Comparison of ENCODE assay signal across 23 cellular contexts in genomic region chr4:8694651-8695151, GRCh38.
DNase-seq lines count a peak whose midpoint lies in the region; ATAC-seq, FAIRE-seq and TF ChIP-seq lines count a peak whose summit lies in the region.
"Had no signal": no experiment of that assay in that cellular context is flagged by ENCODE, and none has a peak within 500 bp of the region (broad histone marks: within the 10 kb centered on the region; RNA-seq: fewer than 3 reads in every experiment).

No MANE protein-coding gene starts in this region.

- H2BK20ac ChIP-seq in H1 (ENCODE audit: low read length), result no peak overlapping the region

- no peak overlapping the region for H3K23ac ChIP-seq in H1 (ENCODE audit: insufficient read length)

- H3K4me3 ChIP-seq in H1 (ENCODE audit: extremely low read depth in 1 of 4, insufficient read depth in 2 of 4, low read depth in 3 of 4, low read length in 4 of 4) (no peak overlapping the region), gastroesophageal sphincter (no peak overlapping the region)
- H3K4me3 ChIP-seq: A549, BLaER1 had no signal

- H3K27ac ChIP-seq in H1 (ENCODE audit: low read depth, low read length) (no peak overlapping the region), gastroesophageal sphincter (no peak overlapping the region)
- H3K27ac ChIP-seq: A549, BLaER1 had no signal

- H2BK5ac ChIP-seq in H1 (ENCODE audit: low read depth, low read length), result no peak overlapping the region

- WGBS in H1 (ENCODE audit: extremely low coverage in 1 of 2, insufficient coverage in 1 of 2, insufficient read length in 1 of 2, insufficient replicate concordance in 2 of 2, low coverage in 1 of 2, low lambda C conversion rate in 2 of 2, missing lambda C conversion rate in 1 of 2), 2 experiments, result 78% methylated on average over 10 of the region's 10 CpGs; no CpG with 5 or more reads in 1 of the 2 experiments
- 0 to 30% methylated on average over 1 to 2 of the region's 10 CpGs for WGBS in gastroesophageal sphincter (ENCODE audit: low coverage in 1 of 2), 2 donors

- no peak overlapping the region for H3K18ac ChIP-seq in H1 (ENCODE audit: extremely low read depth, low read length)

- no peak for TF ChIP-seq RAD21 in H1 (IDR thresholded peaks at IDR 0.05 in 1 of 2, conservative IDR thresholded peaks at IDR 0.05 in 1 of 2; ENCODE audit: low read depth in 2 of 2, low read length in 2 of 2)

- TF ChIP-seq EP300 in H1 (IDR thresholded peaks at IDR 0.05; ENCODE audit: borderline replicate concordance in 1 of 2, low read depth in 2 of 2, low read length in 2 of 2) (no peak), gastroesophageal sphincter (IDR thresholded peaks at IDR 0.05) (no peak)

- TF ChIP-seq POLR2A in H1 (IDR thresholded peaks at IDR 0.05; ENCODE audit: control extremely low read depth in 1 of 2, low read depth in 2 of 2, low read length in 2 of 2) (no peak), gastroesophageal sphincter (IDR thresholded peaks at IDR 0.05) (no peak)

- H4K91ac ChIP-seq in H1 (replicated peaks; ENCODE audit: insufficient read length, low read length), result no peak overlapping the region

- H2BK12ac ChIP-seq in H1 (ENCODE audit: low read depth, low read length), result no peak overlapping the region

- H3K23me2 ChIP-seq in H1 (ENCODE audit: low read depth, low read length), result no peaks in the 10 kb centered on the region

- no peaks in the 10 kb centered on the region for H3K79me1 ChIP-seq in H1 (ENCODE audit: low read depth, low read length)

- no peak for TF ChIP-seq CTCF in H1 (IDR thresholded peaks at IDR 0.05; ENCODE audit: control extremely low read depth in 1 of 3, insufficient read depth in 1 of 3, low read depth in 1 of 3, low read length in 3 of 3)
- TF ChIP-seq CTCF in gastroesophageal sphincter (IDR thresholded peaks at IDR 0.05), result no peak

- ATAC-seq in left ventricle myocardium superior, result no peak
- ATAC-seq in GM18858 (IDR thresholded peaks at IDR 0.05; ENCODE audit: unreplicated experiment), result no peak
- ATAC-seq in gastroesophageal sphincter, result no peak
- ATAC-seq: A549; CD8-positive, alpha-beta T cell had no signal

- CTCF ChIA-PET in H1 (lab: Charles Lee; ENCODE audit: partially characterized antibody), result interaction anchor here (1.5 kb wide), 1 partner anchor 12 kb away, joined by 4 read pairs; no protein-coding TSS in a partner anchor

- H3K4me2 ChIP-seq in H1 (ENCODE audit: insufficient read depth in 1 of 2, low read depth in 2 of 2, low read length in 2 of 2), result no peak overlapping the region
- H3K4me2 ChIP-seq: A549, BLaER1 had no signal

- H2BK120ac ChIP-seq in H1 (replicated peaks; ENCODE audit: low read depth, low read length), result no peak overlapping the region

- H3K56ac ChIP-seq in H1 (replicated peaks; ENCODE audit: insufficient read length, low read depth, low read length), result no peak overlapping the region

- H3K9me3 ChIP-seq in H1 (ENCODE audit: insufficient read depth in 2 of 2, low read depth in 1 of 2, low read length in 1 of 2), result no peaks in the 10 kb centered on the region; a peak in 1 of 4 replicates
- H3K9me3 ChIP-seq in gastroesophageal sphincter, result peaks cover 0 to 26% (median 0%) of the 10 kb centered on the region in 3 donors
- H3K9me3 ChIP-seq: A549, BLaER1 had no signal

- DNase-seq in cardiac septum (ENCODE audit: low spot score) (peak; percentile 51), left ventricle myocardium superior (no peak), H1 (ENCODE audit: low read depth in 1 of 2, low spot score in 2 of 2) (peak in 1 of 2 experiments; percentile 43), posterior vena cava (ENCODE audit: low spot score) (peak; percentile 62)
- DNase-seq in activated T-cell treated with anti-CD3 and anti-CD28 coated beads, Interleukin-2, amount 50 U/mL, for 1 hour, result no peak
- DNase-seq: DMS79, Karpas-422, NCI-H1417 treated with DMSO at 0.1 percent for 48 hours, NCI-H187 treated with DMSO at 0.1 percent for 48 hours, NCI-H226, NCI-H524, NCI-H82, OCI-M1, SHP77 had no signal

- H3K4ac ChIP-seq in H1 (replicated peaks; ENCODE audit: insufficient read length, low read depth, low read length), result no peak overlapping the region

- H3K9ac ChIP-seq in H1 (replicated peaks in 1 of 4; ENCODE audit: extremely low read depth in 1 of 4, low read depth in 3 of 4, low read length in 3 of 4), result no peak overlapping the region
- H3K9ac ChIP-seq: BLaER1 had no signal

- H3K79me2 ChIP-seq in H1 (ENCODE audit: control insufficient read depth in 1 of 2, insufficient read depth in 2 of 2, low read length in 2 of 2), result no peaks in the 10 kb centered on the region

- H3K27me3 ChIP-seq in H1 (replicated peaks in 1 of 4; ENCODE audit: control insufficient read depth in 3 of 4, extremely low read depth in 1 of 4, insufficient read depth in 3 of 4, low read length in 3 of 4) (peaks cover 0 to 5% (median 2%) of the 10 kb centered on the region in 4 experiments; a peak in 2 of 7 replicates), gastroesophageal sphincter (peaks cover 75% of the 10 kb centered on the region)
- H3K27me3 ChIP-seq: BLaER1 had no signal

- H4K20me1 ChIP-seq in H1 (replicated peaks in 1 of 2; ENCODE audit: control insufficient read depth in 1 of 2, insufficient read depth in 2 of 2, low read length in 2 of 2), result no peaks in the 10 kb centered on the region
- H4K20me1 ChIP-seq: BLaER1 had no signal

- FAIRE-seq in H1 (lab: Jason Lieb, UNC), result no peak
- FAIRE-seq: A549, GM12892, GM18507, H54, HTR-8/SVneo had no signal

- no peaks in the 10 kb centered on the region for H3K36me3 ChIP-seq in H1 (ENCODE audit: control insufficient read depth in 2 of 4, insufficient read depth in 4 of 4, low read length in 3 of 4)
- no peaks in the 10 kb centered on the region for H3K36me3 ChIP-seq in gastroesophageal sphincter
- H3K36me3 ChIP-seq: BLaER1 had no signal

- H3K4me1 ChIP-seq in H1 (replicated peaks in 1 of 4; ENCODE audit: control insufficient read depth in 3 of 4, insufficient read depth in 4 of 4, low read length in 3 of 4) (peaks cover 0 to 3% (median 0%) of the 10 kb centered on the region in 4 experiments; a peak in 1 of 7 replicates), gastroesophageal sphincter (no peaks in the 10 kb centered on the region)
- H3K4me1 ChIP-seq: A549, BLaER1 had no signal

- H4K5ac ChIP-seq in H1 (ENCODE audit: insufficient read length, low read depth, low read length), result no peak overlapping the region

- no peak overlapping the region for H2AFZ ChIP-seq in H1 (ENCODE audit: low read length)

- POLR2A ChIA-PET in H1 (lab: Charles Lee; ENCODE audit: partially characterized antibody), result no interaction called here

- peak overlapping the region; percentile 49 for H3K14ac ChIP-seq in H1 (ENCODE audit: insufficient read length)

- no peak overlapping the region for H2BK15ac ChIP-seq in H1 (ENCODE audit: low read length)

- H4K8ac ChIP-seq in H1 (ENCODE audit: extremely low read depth, insufficient read depth, low read length), result no peak overlapping the region

- no peak overlapping the region for H2AK5ac ChIP-seq in H1 (ENCODE audit: low read depth, low read length)

- intact Hi-C loops in cardiac septum (cut with DNase I) (no loop called here), left ventricle myocardium superior (cut with micrococcal nuclease) (no loop called here), posterior vena cava (cut with DNase I) (loop anchor here in 1 of 2 donors (5.0 kb wide), 1 partner anchor 1388 kb away; no protein-coding TSS in a partner anchor)

TF ChIP-seq in H1, 55 proteins besides CTCF, POLR2A, EP300 and RAD21:
- no peak for TF ChIP-seq TEAD4 (IDR thresholded peaks at IDR 0.05; ENCODE audit: low read depth, low read length)
- TF ChIP-seq KDM1A (IDR thresholded peaks at IDR 0.05; ENCODE audit: borderline replicate concordance, low read length), result no peak
- TF ChIP-seq ATF2 (IDR thresholded peaks at IDR 0.05; ENCODE audit: low read length), result no peak
- no peak for TF ChIP-seq SRF (IDR thresholded peaks at IDR 0.05; ENCODE audit: low read depth, low read length)
- TF ChIP-seq, protein P1, sequence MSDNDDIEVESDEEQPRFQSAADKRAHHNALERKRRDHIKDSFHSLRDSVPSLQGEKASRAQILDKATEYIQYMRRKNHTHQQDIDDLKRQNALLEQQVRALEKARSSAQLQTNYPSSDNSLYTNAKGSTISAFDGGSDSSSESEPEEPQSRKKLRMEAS (IDR thresholded peaks at IDR 0.05), result no peak
- no peak for TF ChIP-seq CTBP2 (IDR thresholded peaks at IDR 0.05; ENCODE audit: borderline replicate concordance, insufficient read depth, insufficient read length, low read length)
- TF ChIP-seq CBX8 (IDR thresholded peaks at IDR 0.05; ENCODE audit: borderline replicate concordance, low read depth, low read length), result no peak
- TF ChIP-seq GABPA (IDR thresholded peaks at IDR 0.05; ENCODE audit: borderline replicate concordance, insufficient read depth, low read length), result no peak
- no peak for TF ChIP-seq MAFK (IDR thresholded peaks at IDR 0.05; ENCODE audit: low read depth, low read length)
- no peak for TF ChIP-seq BCL11A (IDR thresholded peaks at IDR 0.05; ENCODE audit: low read depth in 2 of 2, low read length in 2 of 2)
- no peak for TF ChIP-seq PHF8 (conservative IDR thresholded peaks at IDR 0.05; ENCODE audit: low read depth, low read length)
- TF ChIP-seq CBX5 (IDR thresholded peaks at IDR 0.05; ENCODE audit: low read depth, low read length), result no peak
- no peak for TF ChIP-seq TAF1 (IDR thresholded peaks at IDR 0.05; ENCODE audit: low read depth, low read length)
- TF ChIP-seq POU5F1 (IDR thresholded peaks at IDR 0.05; ENCODE audit: low read depth, low read length), result no peak
- no peak for TF ChIP-seq JUN (IDR thresholded peaks at IDR 0.05; ENCODE audit: low read depth, low read length)
- no peak for TF ChIP-seq RNF2 (IDR thresholded peaks at IDR 0.05; ENCODE audit: borderline replicate concordance, low read depth, low read length, missing control alignments, poor library complexity, severe bottlenecking)
- no peak for TF ChIP-seq KDM5A (IDR thresholded peaks at IDR 0.05; ENCODE audit: low read length)
- TF ChIP-seq RXRA (IDR thresholded peaks at IDR 0.05; ENCODE audit: insufficient read depth, low read depth, low read length), result no peak

Comparison
In these comparisons a context has a peak if more than half of its experiments do, and no peak if none do; other contexts are left out.
1. DNase-seq: peak in cardiac septum (single experiment) and posterior vena cava (single experiment); none in left ventricle myocardium superior (single experiment) and activated T-cell treated with anti-CD3 and anti-CD28 coated beads, Interleukin-2, amount 50 U/mL, for 1 hour (single experiment).